Comparison of ENCODE assay signal across 12 cellular contexts in genomic region chr5:16549491-16550233, GRCh38.
DNase-seq lines count a peak whose midpoint lies in the region; ATAC-seq and TF ChIP-seq lines count a peak whose summit lies in the region.
"Had no signal": no experiment of that assay in that cellular context is flagged by ENCODE, and none has a peak within 500 bp of the region (broad histone marks: within the 10 kb centered on the region; RNA-seq: fewer than 3 reads in every experiment).

No MANE protein-coding gene starts in this region.

- H3K4me1 ChIP-seq in ACC112 (ENCODE audit: control insufficient read depth, insufficient read depth, low read length, unreplicated experiment), result peaks cover 9% of the 10 kb centered on the region
- peaks cover 23% of the 10 kb centered on the region for H3K4me1 ChIP-seq in GM23248 (ENCODE audit: insufficient read depth)

- H3K27ac ChIP-seq in ACC112 (ENCODE audit: low read depth, low read length) (no peak overlapping the region), GM23248 (peak overlapping the region; percentile 63), angular gyrus (ENCODE audit: low read depth, low read length) (peak overlapping the region; percentile 47)

- WGBS in GM23248 (ENCODE audit: low coverage in 1 of 2, low lambda C conversion rate in 2 of 2, missing lambda C conversion rate in 2 of 2), 2 experiments, result 11 to 16% methylated on average over 5 of the region's 5 CpGs

- H3K36me3 Mint-ChIP-seq in osteocyte (ENCODE audit: unreplicated experiment), result no peaks in the 10 kb centered on the region
- H3K36me3 Mint-ChIP-seq: activated naive CD4-positive, alpha-beta T cell treated with anti-CD3 and anti-CD28 coated beads, Interleukin-2, amount 50 U/mL, for 72 hours had no signal

- peak overlapping the region; percentile 0 for H2AFZ ChIP-seq in ACC112 (ENCODE audit: low read length, unreplicated experiment)
- H2AFZ ChIP-seq in GM23248, result peak overlapping the region; percentile 38

- H3K9me3 Mint-ChIP-seq in osteocyte (ENCODE audit: unreplicated experiment), result no peaks in the 10 kb centered on the region
- H3K9me3 Mint-ChIP-seq: activated naive CD4-positive, alpha-beta T cell treated with anti-CD3 and anti-CD28 coated beads, Interleukin-2, amount 50 U/mL, for 72 hours; central memory CD8-positive, alpha-beta T cell had no signal

- no peaks in the 10 kb centered on the region for H3K9me3 ChIP-seq in GM23248 (ENCODE audit: low read depth)

- TF ChIP-seq CTCF in osteocyte (IDR thresholded peaks at IDR 0.05), result no peak

- H4K20me1 ChIP-seq in GM23248 (ENCODE audit: insufficient read depth), result no peaks in the 10 kb centered on the region

- peaks cover 11% of the 10 kb centered on the region for H3K4me1 Mint-ChIP-seq in osteocyte (ENCODE audit: unreplicated experiment)

- H3K4me2 ChIP-seq in GM23248 (ENCODE audit: unreplicated experiment), result peak overlapping the region; percentile 71

- H3K79me2 ChIP-seq in ACC112 (ENCODE audit: control insufficient read depth, insufficient read depth, low read length, unreplicated experiment) (no peaks in the 10 kb centered on the region), GM23248 (ENCODE audit: insufficient read depth) (no peaks in the 10 kb centered on the region)

- no peak overlapping the region for H3K27ac Mint-ChIP-seq in osteocyte (ENCODE audit: unreplicated experiment)

- peaks cover 13% of the 10 kb centered on the region for H3K27me3 Mint-ChIP-seq in osteocyte (ENCODE audit: unreplicated experiment)
- H3K27me3 Mint-ChIP-seq: central memory CD8-positive, alpha-beta T cell had no signal

- peaks cover 14% of the 10 kb centered on the region for H3F3A ChIP-seq in GM23248 (ENCODE audit: insufficient read depth)

- H3K36me3 ChIP-seq in ACC112 (ENCODE audit: insufficient read depth, low read length) (no peaks in the 10 kb centered on the region), GM23248 (ENCODE audit: low read depth) (no peaks in the 10 kb centered on the region)

- peak overlapping the region; percentile 50 for H3K9ac ChIP-seq in GM23248

- DNase-seq in GM23248 (peak; percentile 71), left ventricle myocardium superior (no peak), NCI-H345 treated with DMSO at 0.1 percent for 48 hours (lab: John Stamatoyannopoulos, UW; ENCODE audit: unreplicated experiment) (no peak), DMS 273 treated with DMSO at 0.1 percent for 48 hours (lab: John Stamatoyannopoulos, UW) (no peak), NCI-H146 treated with DMSO at 0.1 percent for 48 hours (lab: John Stamatoyannopoulos, UW; ENCODE audit: unreplicated experiment) (no peak), osteocyte (ENCODE audit: extremely low spot score, unreplicated experiment) (no peak)
- DNase-seq: activated CD4-positive, CD25-positive, alpha-beta regulatory T cell; activated CD8-positive, alpha-beta memory T cell treated with anti-CD3 and anti-CD28 coated beads, Interleukin-2, amount 50 U/mL, for 4 hours had no signal

- no peak overlapping the region for H3K4me3 Mint-ChIP-seq in osteocyte (ENCODE audit: unreplicated experiment)
- H3K4me3 Mint-ChIP-seq: central memory CD8-positive, alpha-beta T cell had no signal

- H3K9me2 ChIP-seq in GM23248 (ENCODE audit: insufficient read depth), result no peaks in the 10 kb centered on the region

- peak; percentile 50 for ATAC-seq in left ventricle myocardium superior

- H3K4me3 ChIP-seq in ACC112 (ENCODE audit: low read depth, low read length), result 0 out of 2 replicates have a peak overlapping the region, but pooled peaks have one; percentile 31
- peak overlapping the region; percentile 60 for H3K4me3 ChIP-seq in GM23248

- intact Hi-C loops in left ventricle myocardium superior (cut with micrococcal nuclease), result loop anchor here (5.0 kb wide), 1 partner anchor 57 kb away; no protein-coding TSS in a partner anchor

- H3K27me3 ChIP-seq in ACC112 (ENCODE audit: insufficient read depth, low read length) (no peaks in the 10 kb centered on the region), GM23248 (replicated peaks; ENCODE audit: insufficient read depth) (no peaks in the 10 kb centered on the region; the same call in 1 of the 2 replicates)

- in situ Hi-C loops in GM23248 (cut with MboI), result loop anchor here (10.0 kb wide), 1 partner anchor 65 kb away; no protein-coding TSS in a partner anchor
